In the genomic region with DNA sequence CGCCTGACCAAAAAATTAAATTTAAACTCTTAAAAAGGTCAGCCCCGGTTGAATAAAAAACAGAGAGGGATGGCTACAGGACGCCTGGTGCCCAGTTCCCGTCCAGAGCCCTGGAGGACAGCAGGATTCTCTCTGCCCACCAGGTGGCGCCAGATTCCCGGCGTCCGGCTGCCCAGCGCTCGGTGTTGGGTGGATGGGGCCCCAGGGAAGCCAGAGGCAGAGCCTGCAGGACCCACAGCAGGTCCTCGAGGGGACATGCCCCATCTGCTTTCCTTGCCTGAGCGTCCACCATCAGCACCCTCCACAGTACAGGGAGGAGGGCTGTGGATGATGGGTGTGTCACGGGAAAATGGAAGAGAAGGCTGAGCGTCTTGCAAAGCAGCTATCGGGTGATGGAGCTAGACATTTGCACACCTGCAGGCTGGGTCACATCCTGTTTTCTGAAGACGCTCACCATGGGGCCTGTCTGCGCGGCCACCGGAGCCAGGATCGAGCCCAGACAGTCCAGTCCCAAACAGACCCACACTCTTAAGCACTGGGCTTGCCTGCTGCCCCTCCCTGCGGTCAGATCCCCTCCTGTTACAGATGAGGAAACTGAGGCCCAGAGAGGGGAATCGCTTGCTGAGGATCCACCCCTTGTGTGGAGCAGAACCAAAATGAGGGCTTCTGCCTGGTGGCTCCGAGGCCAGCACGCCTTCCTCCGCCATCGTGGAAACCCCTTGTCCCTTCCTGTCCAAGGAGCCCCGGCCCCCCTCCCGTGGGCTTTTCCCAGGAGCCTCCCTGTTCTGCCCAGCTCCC, we compare ENCODE assay signal across 8 cellular contexts. TPM values are rescaled to one million over a fixed set of nuclear protein-coding genes. Genes with fewer than 3 reads are reported as not detected.
DNase-seq lines count a peak whose midpoint lies in the region; ATAC-seq and TF ChIP-seq lines count a peak whose summit lies in the region.

No MANE protein-coding gene starts in this region.

- no peaks in the 10 kb centered on the region for H3K27me3 ChIP-seq in ascending aorta

- TF ChIP-seq CTCF in CD14-positive monocyte (IDR thresholded peaks at IDR 0.05) (peak; percentile 96), ascending aorta (IDR thresholded peaks at IDR 0.05) (peak; percentile 95 to 98 (median 96))

- intact Hi-C loops in CD14-positive monocyte (cut with micrococcal nuclease): loop anchor here (2.0 to 5.0 kb wide), 3 partner anchors 66 to 148 kb away; partner anchors contain the start of gene RPL3 (in 2 of the 2)
- intact Hi-C loops in ascending aorta (cut with DNase I): loop anchor here (1.0 to 5.0 kb wide), 3 partner anchors 138 to 356 kb away; no protein-coding TSS in a partner anchor

- peak overlapping the region; percentile 48 to 54 for H3K4me3 Mint-ChIP-seq in CD14-positive monocyte

- H3K27ac ChIP-seq in ascending aorta: no peak overlapping the region

- no peaks in the 10 kb centered on the region for H3K9me3 ChIP-seq in ascending aorta

- peak; percentile 75 for ATAC-seq in GM21723 (IDR thresholded peaks at IDR 0.05; ENCODE audit: unreplicated experiment)
- ATAC-seq in GM21717 (IDR thresholded peaks at IDR 0.05; ENCODE audit: unreplicated experiment): no peak

- peaks cover 0 to 6% (median 3%) of the 10 kb centered on the region in 7 donors for H3K9me3 Mint-ChIP-seq in CD14-positive monocyte

- H3K36me3 ChIP-seq in ascending aorta: no peaks in the 10 kb centered on the region

- no peaks in the 10 kb centered on the region for H3K36me3 Mint-ChIP-seq in CD14-positive monocyte

- H3K4me1 Mint-ChIP-seq in CD14-positive monocyte: peaks cover 21% of the 10 kb centered on the region

- no peak overlapping the region for H3K27ac Mint-ChIP-seq in CD14-positive monocyte

- peaks cover 22 to 23% of the 10 kb centered on the region in 2 donors for H3K4me1 ChIP-seq in ascending aorta

- peak overlapping the region in 1 of 2 donors; percentile 31 for H3K4me3 ChIP-seq in ascending aorta

- peaks cover 21 to 55% (median 35%) of the 10 kb centered on the region in 3 donors for H3K27me3 Mint-ChIP-seq in CD14-positive monocyte (ENCODE audit: low read depth in 3 of 3)

- DNase-seq in CD14-positive monocyte (ENCODE audit: low spot score): peak; percentile 84
- DNase-seq in NCI-H1092 treated with DMSO at 0.1 percent for 48 hours (lab: John Stamatoyannopoulos, UW): peak; percentile 42
- DNase-seq in T1000 (lab: John Stamatoyannopoulos, UW): peak; percentile 80
- DNase-seq in ascending aorta (ENCODE audit: low spot score in 2 of 2): peak in 1 of 2 donors; percentile 88
- peak; percentile 54 to 79 for DNase-seq in hippocampal formation (lab: John Stamatoyannopoulos, UW)
- peak; percentile 37 for DNase-seq in smooth muscle cell of the brain vasculature (ENCODE audit: low read depth, low spot score)

RNA-seq across cellular contexts. Expression of gene CBX7, which starts 18.5 kb away (rescaled TPM):
- 1 to 10 TPM; 3.1 to 4.0 TPM for polyA plus RNA-seq in CD14-positive monocyte
- total RNA-seq in ascending aorta: 261 TPM
